14 cellular contexts compared by ENCODE assay signal in the genomic region with DNA sequence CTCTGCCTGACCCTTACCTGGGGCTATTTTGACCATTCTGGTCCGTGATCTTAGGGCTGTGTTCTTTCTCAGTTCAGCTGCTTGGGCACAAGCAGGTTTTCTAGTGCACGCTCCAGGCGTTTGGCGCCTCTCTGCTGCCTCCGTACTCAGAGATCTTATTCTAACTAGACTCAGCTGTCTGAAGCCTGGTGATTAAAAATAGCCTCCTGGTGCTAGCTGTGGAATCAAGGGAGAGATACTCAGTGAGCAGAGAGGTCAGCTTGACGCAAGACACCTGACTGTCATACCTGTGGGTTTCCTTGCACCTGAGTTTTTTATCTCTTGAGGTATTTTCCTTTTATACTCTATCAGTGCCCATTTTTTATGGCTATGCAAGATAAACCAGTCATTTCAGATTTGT.
DNase-seq lines count a peak whose midpoint lies in the region; ATAC-seq and TF ChIP-seq lines count a peak whose summit lies in the region.
"Had no signal": no experiment of that assay in that cellular context is flagged by ENCODE, and none has a peak within 500 bp of the region (broad histone marks: within the 10 kb centered on the region; RNA-seq: fewer than 3 reads in every experiment).

No MANE protein-coding gene starts in this region.

- DNase-seq in SK-N-SH, result no peak
- peak in 1 of 2 donors; percentile 72 for DNase-seq in cardiac muscle cell (ENCODE audit: low read depth in 1 of 2, low spot score in 1 of 2)
- no peak for DNase-seq in osteoblast (ENCODE audit: insufficient read length, low spot score, missing footprints)
- DNase-seq in aorta, result no peak
- DNase-seq in DMS153 treated with DMSO at 0.1 percent for 48 hours (lab: John Stamatoyannopoulos, UW; ENCODE audit: unreplicated experiment), result no peak
- DNase-seq in naive thymus-derived CD4-positive, alpha-beta T cell, result no peak
- DNase-seq in inferior parietal cortex (ENCODE audit: extremely low spot score), result no peak
- DNase-seq: 8988T; activated CD8-positive, alpha-beta T cell treated with anti-CD3 and anti-CD28 coated beads for 36 hours; COR-L47; dermis blood vessel endothelial cell; left lung; NCI-H1105 had no signal

- H3K4me3 ChIP-seq in SK-N-SH (ENCODE audit: low read depth in 2 of 2, low read length in 1 of 2), result no peak overlapping the region
- H3K4me3 ChIP-seq in cardiac muscle cell, result peak overlapping the region; percentile 4
- H3K4me3 ChIP-seq in osteoblast (ENCODE audit: insufficient read depth, low read length), result no peak overlapping the region
- H3K4me3 ChIP-seq in aorta (ENCODE audit: low read length in 2 of 2), result peak overlapping the region in 1 of 2 donors; percentile 43
- H3K4me3 ChIP-seq in naive thymus-derived CD4-positive, alpha-beta T cell (ENCODE audit: low read length), result no peak overlapping the region
- H3K4me3 ChIP-seq: left lung had no signal

- H3K9me3 ChIP-seq in SK-N-SH (no peaks in the 10 kb centered on the region), cardiac muscle cell (ENCODE audit: low read depth) (no peaks in the 10 kb centered on the region), osteoblast (ENCODE audit: low read depth, low read length) (no peaks in the 10 kb centered on the region), aorta (ENCODE audit: control insufficient read depth, low read length) (no peaks in the 10 kb centered on the region)
- H3K9me3 ChIP-seq in naive thymus-derived CD4-positive, alpha-beta T cell (ENCODE audit: control insufficient read depth in 2 of 3, low read length in 3 of 3), result no peaks in the 10 kb centered on the region
- H3K9me3 ChIP-seq: left lung had no signal

- H3K79me2 ChIP-seq in SK-N-SH (ENCODE audit: insufficient read depth), result peaks cover 32% of the 10 kb centered on the region
- peaks cover 25% of the 10 kb centered on the region for H3K79me2 ChIP-seq in osteoblast (ENCODE audit: insufficient read depth, low read length)

- whole genome bisulfite sequencing in SK-N-SH (ENCODE audit: low lambda C conversion rate), result 97% methylated on average over 6 of the region's 6 CpGs
- WGBS in aorta, 2 donors, result 2 to 8% methylated on average over 6 of the region's 6 CpGs

- peaks cover 38% of the 10 kb centered on the region for H3F3A ChIP-seq in SK-N-SH (replicated peaks; ENCODE audit: insufficient read depth)

- H3K9ac ChIP-seq in SK-N-SH, result no peak overlapping the region

- peaks cover 30 to 59% (median 49%) of the 10 kb centered on the region in 7 donors for H3K4me1 Mint-ChIP-seq in naive thymus-derived CD4-positive, alpha-beta T cell

- intact Hi-C loops in aorta (cut with DNase I), result no loop called here
- intact Hi-C loops in naive thymus-derived CD4-positive, alpha-beta T cell (cut with micrococcal nuclease), result no loop called here

- H3K27me3 Mint-ChIP-seq in naive thymus-derived CD4-positive, alpha-beta T cell, result no peaks in the 10 kb centered on the region
- H3K27me3 Mint-ChIP-seq: activated CD8-positive, alpha-beta T cell treated with anti-CD3 and anti-CD28 coated beads for 36 hours had no signal

- H3K27ac ChIP-seq in SK-N-SH (ENCODE audit: low read depth in 2 of 2, low read length in 1 of 2), result peak overlapping the region; percentile 74
- H3K27ac ChIP-seq in cardiac muscle cell, result peak overlapping the region; percentile 97
- H3K27ac ChIP-seq in osteoblast (ENCODE audit: low read depth, low read length), result peak overlapping the region; percentile 91
- H3K27ac ChIP-seq in aorta (ENCODE audit: low read depth in 1 of 2, low read length in 2 of 2), result peak overlapping the region; percentile 72 to 74
- no peak overlapping the region for H3K27ac ChIP-seq in naive thymus-derived CD4-positive, alpha-beta T cell (ENCODE audit: low read depth, low read length)

- H4K20me1 ChIP-seq in SK-N-SH (ENCODE audit: insufficient read depth), result no peaks in the 10 kb centered on the region
- H4K20me1 ChIP-seq in osteoblast (ENCODE audit: insufficient read depth, low read length), result no peaks in the 10 kb centered on the region

- no peak for ATAC-seq in SK-N-SH treated with all-trans-retinoic acid at 6 μM for 48 hours
- peak; percentile 47 for ATAC-seq in aorta (ENCODE audit: low FRiP score)
- no peak for ATAC-seq in naive thymus-derived CD4-positive, alpha-beta T cell
- ATAC-seq: activated CD8-positive, alpha-beta T cell treated with anti-CD3 and anti-CD28 coated beads for 36 hours; left lung had no signal

- CTCF ChIA-PET in SK-N-SH (lab: Yijun Ruan, JAX), result interaction anchor here (0.9 to 1.6 kb wide), 3 partner anchors 19 to 193 kb away, joined by 3 to 5 read pairs (median 4); no protein-coding TSS in a partner anchor
- CTCF ChIA-PET in naive thymus-derived CD4-positive, alpha-beta T cell (lab: Charles Lee), result no interaction called here

- peaks cover 0 to 4% (median 0%) of the 10 kb centered on the region in 11 donors for H3K9me3 Mint-ChIP-seq in naive thymus-derived CD4-positive, alpha-beta T cell
- H3K9me3 Mint-ChIP-seq: activated CD8-positive, alpha-beta T cell treated with anti-CD3 and anti-CD28 coated beads for 36 hours had no signal

- H3K4me3 Mint-ChIP-seq in naive thymus-derived CD4-positive, alpha-beta T cell, result no peak overlapping the region
- H3K4me3 Mint-ChIP-seq: activated CD8-positive, alpha-beta T cell treated with anti-CD3 and anti-CD28 coated beads for 36 hours had no signal

- H3K27me3 ChIP-seq in SK-N-SH (ENCODE audit: insufficient read depth), result no peaks in the 10 kb centered on the region
- no peaks in the 10 kb centered on the region for H3K27me3 ChIP-seq in cardiac muscle cell
- H3K27me3 ChIP-seq in osteoblast (ENCODE audit: insufficient read depth, low read length), result no peaks in the 10 kb centered on the region
- H3K27me3 ChIP-seq in aorta (ENCODE audit: control insufficient read depth in 1 of 2, insufficient read depth in 2 of 2, low read length in 1 of 2), result no peaks in the 10 kb centered on the region
- H3K27me3 ChIP-seq in naive thymus-derived CD4-positive, alpha-beta T cell (ENCODE audit: control insufficient read depth in 2 of 2, insufficient read depth in 2 of 2, low read length in 2 of 2), result no peaks in the 10 kb centered on the region
- H3K27me3 ChIP-seq: left lung had no signal

- TF ChIP-seq RAD21 in SK-N-SH (IDR thresholded peaks at IDR 0.05; ENCODE audit: low read length), result no peak

- H3K4me2 ChIP-seq in SK-N-SH, result no peak overlapping the region
- peak overlapping the region; percentile 44 for H3K4me2 ChIP-seq in osteoblast (ENCODE audit: insufficient read depth, low read length)

- TF ChIP-seq EP300 in SK-N-SH (IDR thresholded peaks at IDR 0.05; ENCODE audit: borderline replicate concordance in 1 of 2, low read depth in 1 of 2, low read length in 1 of 2), result no peak

- H3K36me3 Mint-ChIP-seq in naive thymus-derived CD4-positive, alpha-beta T cell, result peaks cover 0 to 55% (median 23%) of the 10 kb centered on the region in 5 donors

- no peaks in the 10 kb centered on the region for H3K9me2 ChIP-seq in SK-N-SH

- no peak overlapping the region for H3K27ac Mint-ChIP-seq in naive thymus-derived CD4-positive, alpha-beta T cell
- H3K27ac Mint-ChIP-seq: activated CD8-positive, alpha-beta T cell treated with anti-CD3 and anti-CD28 coated beads for 36 hours had no signal

- POLR2A ChIA-PET in SK-N-SH (lab: Yijun Ruan, JAX), result no interaction called here
- POLR2A ChIA-PET in naive thymus-derived CD4-positive, alpha-beta T cell (lab: Charles Lee), result no interaction called here

- H3K36me3 ChIP-seq in SK-N-SH (replicated peaks in 1 of 2; ENCODE audit: control insufficient read depth in 1 of 2, insufficient read depth in 2 of 2, low read length in 1 of 2), result peaks cover 0 to 3% of the 10 kb centered on the region in 2 experiments
- no peaks in the 10 kb centered on the region for H3K36me3 ChIP-seq in cardiac muscle cell
- H3K36me3 ChIP-seq in osteoblast (ENCODE audit: insufficient read depth, low read length), result no peaks in the 10 kb centered on the region
- H3K36me3 ChIP-seq in aorta (ENCODE audit: control insufficient read depth in 1 of 2, insufficient read depth in 2 of 2, low read length in 1 of 2), result no peaks in the 10 kb centered on the region
- no peaks in the 10 kb centered on the region for H3K36me3 ChIP-seq in naive thymus-derived CD4-positive, alpha-beta T cell (ENCODE audit: control insufficient read depth in 2 of 3, insufficient read depth in 3 of 3, low read length in 3 of 3)

- H3K4me1 ChIP-seq in SK-N-SH (ENCODE audit: control insufficient read depth in 1 of 2, insufficient read depth in 2 of 2, low read depth in 1 of 2, low read length in 1 of 2), result peaks cover 13 to 56% of the 10 kb centered on the region in 2 experiments
- peaks cover 62% of the 10 kb centered on the region for H3K4me1 ChIP-seq in cardiac muscle cell (ENCODE audit: low read depth)
- peaks cover 60% of the 10 kb centered on the region for H3K4me1 ChIP-seq in osteoblast (ENCODE audit: insufficient read depth, low read length)
- peaks cover 8 to 27% of the 10 kb centered on the region in 2 donors for H3K4me1 ChIP-seq in aorta (ENCODE audit: control insufficient read depth in 1 of 2, insufficient read depth in 2 of 2, low read length in 2 of 2)
- H3K4me1 ChIP-seq in naive thymus-derived CD4-positive, alpha-beta T cell (ENCODE audit: control insufficient read depth in 2 of 2, insufficient read depth in 2 of 2, low read length in 2 of 2), result peaks cover 0 to 7% of the 10 kb centered on the region in 2 donors

- TF ChIP-seq CTCF in SK-N-SH (IDR thresholded peaks at IDR 0.05), result no peak
- TF ChIP-seq CTCF in cardiac muscle cell (IDR thresholded peaks at IDR 0.05; ENCODE audit: low read depth, low read length), result no peak
- no peak for TF ChIP-seq CTCF in osteoblast (IDR thresholded peaks at IDR 0.05; ENCODE audit: extremely low read depth, low read depth, low read length)

- H2AFZ ChIP-seq in SK-N-SH (ENCODE audit: low read depth) (no peak overlapping the region), osteoblast (ENCODE audit: low read length) (peak overlapping the region; percentile 53)

TF ChIP-seq in SK-N-SH, 30 proteins besides CTCF, POLR2A, EP300 and RAD21:
- no peak for TF ChIP-seq FOXJ3 (CRISPR knock-in tag; IDR thresholded peaks at IDR 0.05)
- TF ChIP-seq, protein P1, sequence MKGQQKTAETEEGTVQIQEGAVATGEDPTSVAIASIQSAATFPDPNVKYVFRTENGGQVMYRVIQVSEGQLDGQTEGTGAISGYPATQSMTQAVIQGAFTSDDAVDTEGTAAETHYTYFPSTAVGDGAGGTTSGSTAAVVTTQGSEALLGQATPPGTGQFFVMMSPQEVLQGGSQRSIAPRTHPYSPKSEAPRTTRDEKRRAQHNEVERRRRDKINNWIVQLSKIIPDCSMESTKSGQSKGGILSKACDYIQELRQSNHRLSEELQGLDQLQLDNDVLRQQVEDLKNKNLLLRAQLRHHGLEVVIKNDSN (IDR thresholded peaks at IDR 0.05; ENCODE audit: borderline replicate concordance, low read depth), result no peak

TF ChIP-seq in SK-N-SH treated with all-trans-retinoic acid at 6 μM for 48 hours, 23 proteins besides CTCF, POLR2A, EP300 and RAD21 (continues in another document):
- TF ChIP-seq PPARA (CRISPR knock-in tag; IDR thresholded peaks at IDR 0.05; ENCODE audit: borderline replicate concordance) (no peak), RARB (CRISPR knock-in tag; IDR thresholded peaks at IDR 0.05) (no peak)
